In the genomic region with DNA sequence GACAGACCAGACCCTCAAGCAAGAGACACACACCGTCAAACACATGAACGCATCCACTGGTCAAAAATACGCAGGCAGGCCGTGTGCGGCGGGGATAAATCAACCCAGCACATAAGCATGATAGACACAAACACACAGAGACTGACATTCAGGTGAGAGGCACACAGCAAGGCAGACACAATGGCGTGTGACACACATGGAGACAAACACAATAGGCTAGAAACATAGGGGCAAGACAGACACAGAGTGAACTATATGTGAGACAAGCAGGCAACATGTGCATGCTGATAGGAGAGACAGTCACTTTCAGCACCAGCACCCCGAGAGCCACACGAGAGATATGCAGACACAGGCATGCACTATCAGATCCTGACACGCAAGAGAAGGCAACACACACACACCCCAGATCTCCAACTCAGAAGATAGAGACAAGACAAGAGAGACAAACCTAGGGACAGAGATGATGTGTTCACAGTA, we compare ENCODE assay signal across 1 cellular context.
TF ChIP-seq lines count a peak whose summit lies in the region.

No MANE protein-coding gene starts in this region.

TF ChIP-seq in H1, 55 proteins besides CTCF, POLR2A, EP300 and RAD21:
- no peak for TF ChIP-seq PHF8 (conservative IDR thresholded peaks at IDR 0.05; ENCODE audit: low read depth, low read length)
- TF ChIP-seq KDM4A (IDR thresholded peaks at IDR 0.05; ENCODE audit: low read depth, low read length, severe bottlenecking) = no peak
- no peak for TF ChIP-seq SRF (IDR thresholded peaks at IDR 0.05; ENCODE audit: low read depth, low read length)
- TF ChIP-seq BCL11A (IDR thresholded peaks at IDR 0.05; ENCODE audit: low read depth in 2 of 2, low read length in 2 of 2) = no peak
- no peak for TF ChIP-seq BACH1 (IDR thresholded peaks at IDR 0.05; ENCODE audit: low read length)
- TF ChIP-seq, protein P1, sequence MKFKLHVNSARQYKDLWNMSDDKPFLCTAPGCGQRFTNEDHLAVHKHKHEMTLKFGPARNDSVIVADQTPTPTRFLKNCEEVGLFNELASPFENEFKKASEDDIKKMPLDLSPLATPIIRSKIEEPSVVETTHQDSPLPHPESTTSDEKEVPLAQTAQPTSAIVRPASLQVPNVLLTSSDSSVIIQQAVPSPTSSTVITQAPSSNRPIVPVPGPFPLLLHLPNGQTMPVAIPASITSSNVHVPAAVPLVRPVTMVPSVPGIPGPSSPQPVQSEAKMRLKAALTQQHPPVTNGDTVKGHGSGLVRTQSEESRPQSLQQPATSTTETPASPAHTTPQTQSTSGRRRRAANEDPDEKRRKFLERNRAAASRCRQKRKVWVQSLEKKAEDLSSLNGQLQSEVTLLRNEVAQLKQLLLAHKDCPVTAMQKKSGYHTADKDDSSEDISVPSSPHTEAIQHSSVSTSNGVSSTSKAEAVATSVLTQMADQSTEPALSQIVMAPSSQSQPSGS (IDR thresholded peaks at IDR 0.05; ENCODE audit: low read length) = no peak
- TF ChIP-seq FOSL1 (IDR thresholded peaks at IDR 0.05; ENCODE audit: insufficient read depth, low read depth, low read length) = no peak
- no peak for TF ChIP-seq YY1 (IDR thresholded peaks at IDR 0.05; ENCODE audit: low read depth, low read length)
- TF ChIP-seq TBP (IDR thresholded peaks at IDR 0.05; ENCODE audit: low read depth, low read length) = no peak
- TF ChIP-seq CHD1 (IDR thresholded peaks at IDR 0.05; ENCODE audit: low read depth, low read length) = no peak
- TF ChIP-seq NANOG (IDR thresholded peaks at IDR 0.05; ENCODE audit: insufficient read depth, low read depth, low read length, poor library complexity, severe bottlenecking) = no peak
- no peak for TF ChIP-seq POLR2AphosphoS5 (IDR thresholded peaks at IDR 0.05; ENCODE audit: low read depth, low read length)
